6 cellular contexts compared by ENCODE assay signal in the genomic region with DNA sequence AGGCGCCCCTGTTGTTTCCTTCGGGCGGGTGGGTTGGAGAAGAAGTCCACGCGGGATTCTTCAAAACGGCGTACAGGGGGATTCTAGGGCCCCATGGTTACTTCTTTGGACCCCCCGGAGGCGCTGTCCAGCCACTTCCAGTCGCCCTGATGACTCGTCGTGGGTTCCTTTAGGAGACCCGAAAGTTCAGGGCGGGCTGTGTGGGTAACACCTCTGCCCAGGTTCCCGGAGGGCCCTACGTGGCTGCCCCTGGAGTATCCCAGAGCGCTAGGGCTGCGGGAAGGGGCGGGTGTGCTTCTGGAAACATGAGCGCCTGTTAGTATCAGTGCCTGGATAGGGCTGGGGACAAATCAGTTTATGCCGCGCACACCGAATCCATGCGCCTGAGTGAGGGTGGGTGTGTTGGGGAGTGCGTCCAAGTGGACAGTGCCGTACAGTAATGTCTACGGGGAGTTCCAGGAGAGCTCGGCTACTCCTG. TPM values are rescaled to one million over a fixed set of nuclear protein-coding genes. Genes with fewer than 3 reads are reported as not detected.
DNase-seq lines count a peak whose midpoint lies in the region; ATAC-seq and TF ChIP-seq lines count a peak whose summit lies in the region.

No MANE protein-coding gene starts in this region.

- peaks cover 19 to 31% (median 29%) of the 10 kb centered on the region in 3 donors for H3K4me1 Mint-ChIP-seq in naive B cell

- no peak for DNase-seq in AG10803 (ENCODE audit: low read depth)
- DNase-seq in HuH-7.5 (ENCODE audit: low spot score), result peak; percentile 61
- DNase-seq in amniotic epithelial cell (ENCODE audit: low read depth), result peak; percentile 54
- no peak for DNase-seq in naive B cell
- DNase-seq in mucosa of gallbladder (ENCODE audit: low spot score), result no peak

- no peak for ATAC-seq in naive B cell (ENCODE audit: low read depth in 2 of 2)
- ATAC-seq in HG02885 (IDR thresholded peaks at IDR 0.05; ENCODE audit: poor library complexity, unreplicated experiment), result no peak

- H3K4me3 ChIP-seq in AG10803 (ENCODE audit: low read length), result peak overlapping the region; percentile 65

- H3K4me3 Mint-ChIP-seq in naive B cell, result peak overlapping the region; percentile 62 to 79 (median 73)

- 0 out of 2 replicates have a peak, but pooled peaks have one; percentile 8 for TF ChIP-seq CTCF in AG10803 (conservative IDR thresholded peaks at IDR 0.05; ENCODE audit: low read length)

- H3K36me3 Mint-ChIP-seq in naive B cell, result no peaks in the 10 kb centered on the region

- H3K27ac Mint-ChIP-seq in naive B cell, result peak overlapping the region in 5 of 6 donors; percentile 47 to 86 (median 70)

- H3K9me3 Mint-ChIP-seq in naive B cell, result peaks cover 0 to 1% (median 0%) of the 10 kb centered on the region in 7 donors

- H3K27me3 Mint-ChIP-seq in naive B cell, result peaks cover 5 to 20% (median 19%) of the 10 kb centered on the region in 3 donors

RNA-seq across cellular contexts. Expression of gene HIC1, which starts 0.6 kb away (rescaled TPM):
- polyA plus RNA-seq in naive B cell (ENCODE audit: low read depth in 6 of 6), result under 1 TPM in 3 of 6 donors, not detected in 3; 0.08 to 0.35 (median 0.23) TPM
- 20.8 TPM for total RNA-seq in mucosa of gallbladder

RNA-seq across cellular contexts. Expression of gene OVCA2, which starts 12.5 kb away (rescaled TPM):
- 10 to 100 TPM; 43.0 to 66.7 (median 58.3) TPM for polyA plus RNA-seq in naive B cell (ENCODE audit: low read depth in 6 of 6)
- 31.8 TPM for total RNA-seq in mucosa of gallbladder

RNA-seq across cellular contexts. Expression of gene DPH1, which starts 24.3 kb away (rescaled TPM):
- polyA plus RNA-seq in naive B cell (ENCODE audit: low read depth in 6 of 6), result 10 to 100 TPM; 22.7 to 37.7 (median 29.7) TPM
- total RNA-seq in mucosa of gallbladder, result 51.5 TPM

RNA-seq across cellular contexts. Expression of gene RTN4RL1, which starts 29.2 kb away (rescaled TPM):
- polyA plus RNA-seq in naive B cell (ENCODE audit: low read depth in 6 of 6), result not detected
- 9.3 TPM for total RNA-seq in mucosa of gallbladder

Comparison
In these comparisons a context has a peak if more than half of its experiments do, and no peak if none do; other contexts are left out.
1. DNase-seq: peak in HuH-7.5 (single experiment) and amniotic epithelial cell (single experiment); none in AG10803 (single experiment), naive B cell (single experiment) and mucosa of gallbladder (single experiment).